ENCODE assay signal across 19 cellular contexts in genomic region chr2:17709897-17710296, GRCh38. TPM values are rescaled to one million over a fixed set of nuclear protein-coding genes. Genes with fewer than 3 reads are reported as not detected.
DNase-seq lines count a peak whose midpoint lies in the region; ATAC-seq, FAIRE-seq and TF ChIP-seq lines count a peak whose summit lies in the region.
"Had no signal": no experiment of that assay in that cellular context is flagged by ENCODE, and none has a peak within 500 bp of the region (broad histone marks: within the 10 kb centered on the region; RNA-seq: fewer than 3 reads in every experiment).

No MANE protein-coding gene starts in this region.

- H4K20me1 ChIP-seq in osteoblast (ENCODE audit: insufficient read depth, low read length) = no peaks in the 10 kb centered on the region

- no peak overlapping the region for H3K4me3 Mint-ChIP-seq in naive thymus-derived CD8-positive, alpha-beta T cell
- H3K4me3 Mint-ChIP-seq: CD4-positive, CD25-positive, alpha-beta regulatory T cell had no signal

- peak overlapping the region in 1 of 2 donors; percentile 44 for H3K27ac ChIP-seq in right atrium auricular region
- H3K27ac ChIP-seq in heart left ventricle = no peak overlapping the region
- peak overlapping the region; percentile 1 for H3K27ac ChIP-seq in osteoblast (ENCODE audit: low read depth, low read length)
- H3K27ac ChIP-seq in prostate gland = no peak overlapping the region
- H3K27ac ChIP-seq: 22Rv1 had no signal

- H3K4me1 Mint-ChIP-seq in naive thymus-derived CD8-positive, alpha-beta T cell = no peaks in the 10 kb centered on the region

- TF ChIP-seq POLR2A in heart left ventricle (IDR thresholded peaks at IDR 0.05) (no peak), prostate gland (IDR thresholded peaks at IDR 0.05) (no peak)

- H3K36me3 ChIP-seq in right atrium auricular region = peaks cover 34% of the 10 kb centered on the region
- H3K36me3 ChIP-seq in bronchial epithelial cell (ENCODE audit: control insufficient read depth, insufficient read depth, low read length) = peaks cover 7% of the 10 kb centered on the region
- H3K36me3 ChIP-seq in heart left ventricle = peaks cover 0 to 99% (median 71%) of the 10 kb centered on the region in 9 donors
- H3K36me3 ChIP-seq in osteoblast (ENCODE audit: insufficient read depth, low read length) = peaks cover 34% of the 10 kb centered on the region
- H3K36me3 ChIP-seq in prostate gland = no peaks in the 10 kb centered on the region

- no peak overlapping the region for H3K27ac Mint-ChIP-seq in naive thymus-derived CD8-positive, alpha-beta T cell
- H3K27ac Mint-ChIP-seq: CD4-positive, CD25-positive, alpha-beta regulatory T cell had no signal

- H3K27me3 ChIP-seq in right atrium auricular region (no peaks in the 10 kb centered on the region), bronchial epithelial cell (ENCODE audit: control insufficient read depth, insufficient read depth, low read length) (no peaks in the 10 kb centered on the region), heart left ventricle (no peaks in the 10 kb centered on the region), osteoblast (ENCODE audit: insufficient read depth, low read length) (no peaks in the 10 kb centered on the region), prostate gland (replicated peaks; ENCODE audit: insufficient read depth) (no peaks in the 10 kb centered on the region)
- H3K27me3 ChIP-seq: BE2C had no signal

- H3K4me2 ChIP-seq in osteoblast (ENCODE audit: insufficient read depth, low read length) = no peak overlapping the region

- peak; percentile 28 for FAIRE-seq in bronchial epithelial cell (lab: Jason Lieb, UNC)
- FAIRE-seq: H1 had no signal

- peaks cover 0 to 7% of the 10 kb centered on the region in 2 donors for H3K4me1 ChIP-seq in right atrium auricular region
- H3K4me1 ChIP-seq in heart left ventricle = peaks cover 0 to 11% (median 0%) of the 10 kb centered on the region in 12 donors
- H3K4me1 ChIP-seq in osteoblast (ENCODE audit: insufficient read depth, low read length) = no peaks in the 10 kb centered on the region
- H3K4me1 ChIP-seq in prostate gland (replicated peaks) = no peaks in the 10 kb centered on the region

- H3K4me3 ChIP-seq in right atrium auricular region = no peak overlapping the region
- no peak overlapping the region for H3K4me3 ChIP-seq in bronchial epithelial cell (ENCODE audit: low read depth, low read length)
- H3K4me3 ChIP-seq in heart left ventricle = no peak overlapping the region
- no peak overlapping the region for H3K4me3 ChIP-seq in osteoblast (ENCODE audit: insufficient read depth, low read length)
- no peak overlapping the region for H3K4me3 ChIP-seq in prostate gland

- H3K27me3 Mint-ChIP-seq in naive thymus-derived CD8-positive, alpha-beta T cell = no peaks in the 10 kb centered on the region
- H3K27me3 Mint-ChIP-seq: CD4-positive, CD25-positive, alpha-beta regulatory T cell had no signal

- 41 to 59% (median 46%) methylated on average over 2 of the region's 2 CpGs for WGBS in heart left ventricle, 4 donors
- whole genome bisulfite sequencing in prostate gland = 80% methylated on average over 2 of the region's 2 CpGs

- TF ChIP-seq CTCF in right atrium auricular region (IDR thresholded peaks at IDR 0.05) (no peak), bronchial epithelial cell (IDR thresholded peaks at IDR 0.05; ENCODE audit: insufficient read depth, low read length, severe bottlenecking) (no peak), heart left ventricle (IDR thresholded peaks at IDR 0.05) (no peak), osteoblast (IDR thresholded peaks at IDR 0.05; ENCODE audit: extremely low read depth, low read depth, low read length) (no peak), prostate gland (IDR thresholded peaks at IDR 0.05) (no peak)

- no peak overlapping the region for H2AFZ ChIP-seq in osteoblast (ENCODE audit: low read length)

- intact Hi-C loops in Right ventricle myocardium inferior (cut with DNase I) = no loop called here
- intact Hi-C loops in heart left ventricle (cut with DNase I) = loop anchor here in 2 of 10 donors (10.0 kb wide), 3 partner anchors 115 to 665 kb away; no protein-coding TSS in a partner anchor
- intact Hi-C loops in prostate gland (cut with DNase I) = no loop called here

- H3K9me3 ChIP-seq in right atrium auricular region (no peaks in the 10 kb centered on the region), heart left ventricle (no peaks in the 10 kb centered on the region), osteoblast (ENCODE audit: low read depth, low read length) (no peaks in the 10 kb centered on the region), prostate gland (no peaks in the 10 kb centered on the region)
- H3K9me3 ChIP-seq: BE2C had no signal

- no peaks in the 10 kb centered on the region for H3K9me3 Mint-ChIP-seq in naive thymus-derived CD8-positive, alpha-beta T cell
- H3K9me3 Mint-ChIP-seq: CD4-positive, CD25-positive, alpha-beta regulatory T cell had no signal

- ATAC-seq in Right ventricle myocardium inferior (peak; percentile 57), heart left ventricle (peak; percentile 47 to 88 (median 68))
- no peak for ATAC-seq in naive thymus-derived CD8-positive, alpha-beta T cell

- no peaks in the 10 kb centered on the region for H3K79me2 ChIP-seq in osteoblast (ENCODE audit: insufficient read depth, low read length)

- DNase-seq in Right ventricle myocardium inferior (ENCODE audit: missing footprints) (no peak), right atrium auricular region (ENCODE audit: low spot score) (no peak), bronchial epithelial cell (ENCODE audit: low read depth) (no peak), heart left ventricle (no peak), osteoblast (ENCODE audit: insufficient read length, low spot score, missing footprints) (peak; percentile 21), prostate gland (ENCODE audit: low spot score) (no peak), OCI-M1 (lab: John Stamatoyannopoulos, UW) (no peak)
- DNase-seq in naive thymus-derived CD8-positive, alpha-beta T cell = no peak
- DNase-seq: BE2C; CD4-positive, CD25-positive, alpha-beta regulatory T cell; COR-L47; GDM1; KBM-7; MV-4-11; NCI-H1694 treated with DMSO at 0.1 percent for 48 hours; NCI-H774; SHP77 treated with DMSO at 0.1 percent for 48 hours had no signal

- H3K36me3 Mint-ChIP-seq in naive thymus-derived CD8-positive, alpha-beta T cell = peaks cover 5 to 53% (median 22%) of the 10 kb centered on the region in 3 donors

- POLR2A ChIA-PET in naive thymus-derived CD8-positive, alpha-beta T cell (lab: Charles Lee) = no interaction called here

RNA-seq across cellular contexts. Expression of gene SMC6, which starts 43.7 kb away (rescaled TPM):
- total RNA-seq in Right ventricle myocardium inferior (12.7 TPM), right atrium auricular region (10 to 100 TPM in 1 of 2 donors, 1 to 10 TPM in 1; 6.1 to 12.2 TPM), bronchial epithelial cell (20.5 and 23.0 TPM in 2 replicates), heart left ventricle (10 to 100 TPM; 10.1 to 14.7 (median 12.7) TPM), osteoblast (22.4 and 25.3 TPM in 2 replicates), prostate gland (10 to 100 TPM in 1 of 2 donors, 1 to 10 TPM in 1; 8.8 to 36.1 TPM)
- 1 to 10 TPM; 5.9 to 7.0 TPM for polyA plus RNA-seq in heart left ventricle
- 10 to 100 TPM; 18.8 to 22.5 TPM for total RNA-seq in naive thymus-derived CD8-positive, alpha-beta T cell
- 1 to 10 TPM; 7.7 to 8.7 (median 8.4) TPM for polyA plus RNA-seq in naive thymus-derived CD8-positive, alpha-beta T cell

RNA-seq across cellular contexts. Expression of gene GEN1, which starts 44.0 kb away (rescaled TPM):
- 3.3 TPM for total RNA-seq in Right ventricle myocardium inferior
- total RNA-seq in right atrium auricular region = 1 to 10 TPM; 1.2 to 2.3 TPM
- 2.6 and 2.7 TPM in 2 replicates for total RNA-seq in bronchial epithelial cell
- 1 to 10 TPM; 2.4 to 8.8 (median 3.1) TPM for total RNA-seq in heart left ventricle
- 1 to 10 TPM; 1.0 to 1.8 TPM for polyA plus RNA-seq in heart left ventricle
- 8.3 and 12.4 TPM in 2 replicates for total RNA-seq in osteoblast
- total RNA-seq in prostate gland = 10 to 100 TPM in 1 of 2 donors, 1 to 10 TPM in 1; 5.0 to 15.3 TPM
- 1 to 10 TPM; 7.9 to 8.2 TPM for total RNA-seq in naive thymus-derived CD8-positive, alpha-beta T cell
- polyA plus RNA-seq in naive thymus-derived CD8-positive, alpha-beta T cell = 1 to 10 TPM in 2 of 3 donors, under 1 TPM in 1; 0.80 to 2.1 (median 1.2) TPM

Comparison
In these comparisons a context has a peak if more than half of its experiments do, and no peak if none do; other contexts are left out.
1. ATAC-seq: peak in Right ventricle myocardium inferior (single experiment) and heart left ventricle (4 of 4); none in naive thymus-derived CD8-positive, alpha-beta T cell (0 of 2).